Comparison of ENCODE assay signal across 20 cellular contexts in the genomic region with DNA sequence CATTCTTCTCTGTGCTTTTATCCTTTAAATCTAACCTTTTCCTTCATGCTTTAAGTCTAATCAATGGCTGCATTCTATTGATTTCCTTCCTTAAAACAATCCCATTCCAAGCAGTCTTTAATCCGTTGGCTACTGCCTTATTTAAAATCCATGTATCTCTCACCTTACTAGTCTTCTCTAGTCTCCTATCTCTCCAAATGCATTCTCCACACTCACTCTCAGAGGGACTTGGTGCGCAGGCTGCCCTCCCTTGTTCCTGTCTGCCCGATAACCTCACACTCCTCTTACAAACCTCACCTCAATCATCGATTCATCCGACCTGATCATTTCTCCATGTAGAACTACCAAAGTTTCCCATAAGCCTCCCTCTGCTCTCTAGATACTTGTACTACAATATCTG. TPM values are rescaled to one million over a fixed set of nuclear protein-coding genes. Genes with fewer than 3 reads are reported as not detected.
DNase-seq lines count a peak whose midpoint lies in the region; ATAC-seq, FAIRE-seq and TF ChIP-seq lines count a peak whose summit lies in the region.
"Had no signal": no experiment of that assay in that cellular context is flagged by ENCODE, and none has a peak within 500 bp of the region (broad histone marks: within the 10 kb centered on the region; RNA-seq: fewer than 3 reads in every experiment).

No MANE protein-coding gene starts in this region.

- TF ChIP-seq POLR2A in GM12892 (IDR thresholded peaks at IDR 0.05; ENCODE audit: low read depth, low read length): peak; percentile 49

- DNase-seq in activated naive CD4-positive, alpha-beta T cell treated with anti-CD3 and anti-CD28 coated beads, Interleukin-2, amount 50 U/mL, for 16 hours: no peak
- DNase-seq in GM12892 (ENCODE audit: insufficient read length) (no peak), T-helper 17 cell (no peak), chondrocyte (ENCODE audit: low spot score) (no peak), HPDE6-E6E7 (ENCODE audit: extremely low spot score) (no peak), NCI-H1436 treated with DMSO at 0.1 percent for 48 hours (lab: John Stamatoyannopoulos, UW) (no peak)
- DNase-seq: ACHN; C1 segment of cervical spinal cord; CD8-positive, alpha-beta memory T cell; DMS79; KG1; NCI-H1417 treated with DMSO at 0.1 percent for 48 hours; NCI-H1930; NCI-H226; NCI-H524; SHP77 treated with DMSO at 0.1 percent for 48 hours; SK-N-SH had no signal

- H3K27ac Mint-ChIP-seq in activated naive CD4-positive, alpha-beta T cell treated with anti-CD3 and anti-CD28 coated beads, Interleukin-2, amount 50 U/mL, for 24 hours: peak overlapping the region; percentile 54
- H3K27ac Mint-ChIP-seq in T-helper 17 cell (peak overlapping the region; percentile 85), chondrocyte (ENCODE audit: unreplicated experiment) (peak overlapping the region; percentile 19)

- TF ChIP-seq CTCF in chondrocyte (IDR thresholded peaks at IDR 0.05): no peak

- no peaks in the 10 kb centered on the region for H3K4me1 Mint-ChIP-seq in activated naive CD4-positive, alpha-beta T cell treated with anti-CD3 and anti-CD28 coated beads, Interleukin-2, amount 50 U/mL, for 24 hours
- H3K4me1 Mint-ChIP-seq in T-helper 17 cell (peaks cover 9% of the 10 kb centered on the region), chondrocyte (ENCODE audit: low read depth) (peaks cover 15% of the 10 kb centered on the region)
- H3K4me1 Mint-ChIP-seq: CD8-positive, alpha-beta memory T cell had no signal

- H3K9me3 ChIP-seq in T-helper 17 cell (ENCODE audit: control insufficient read depth, low read length, poor library complexity, severe bottlenecking): no peaks in the 10 kb centered on the region
- H3K9me3 ChIP-seq: HAP-1, SK-N-SH had no signal

- peaks cover 23% of the 10 kb centered on the region for H3K36me3 Mint-ChIP-seq in activated naive CD4-positive, alpha-beta T cell treated with anti-CD3 and anti-CD28 coated beads, Interleukin-2, amount 50 U/mL, for 24 hours
- H3K36me3 Mint-ChIP-seq in T-helper 17 cell (ENCODE audit: low read depth) (peaks cover 3% of the 10 kb centered on the region), chondrocyte (ENCODE audit: low read depth) (peaks cover 36% of the 10 kb centered on the region)

- H3K9me3 Mint-ChIP-seq in activated naive CD4-positive, alpha-beta T cell treated with anti-CD3 and anti-CD28 coated beads, Interleukin-2, amount 50 U/mL, for 24 hours: no peaks in the 10 kb centered on the region
- no peaks in the 10 kb centered on the region for H3K9me3 Mint-ChIP-seq in chondrocyte (ENCODE audit: low read depth)
- H3K9me3 Mint-ChIP-seq: CD8-positive, alpha-beta memory T cell had no signal

- H3K4me3 Mint-ChIP-seq in activated naive CD4-positive, alpha-beta T cell treated with anti-CD3 and anti-CD28 coated beads, Interleukin-2, amount 50 U/mL, for 24 hours: no peak overlapping the region
- H3K4me3 Mint-ChIP-seq in T-helper 17 cell: no peak overlapping the region
- no peak overlapping the region for H3K4me3 Mint-ChIP-seq in chondrocyte (ENCODE audit: unreplicated experiment)
- H3K4me3 Mint-ChIP-seq: CD8-positive, alpha-beta memory T cell had no signal

- FAIRE-seq in GM12892 (lab: Jason Lieb, UNC): no peak

- H3K27me3 Mint-ChIP-seq in activated naive CD4-positive, alpha-beta T cell treated with anti-CD3 and anti-CD28 coated beads, Interleukin-2, amount 50 U/mL, for 24 hours: no peaks in the 10 kb centered on the region
- H3K27me3 Mint-ChIP-seq in T-helper 17 cell (no peaks in the 10 kb centered on the region), chondrocyte (ENCODE audit: low read depth) (no peaks in the 10 kb centered on the region)
- H3K27me3 Mint-ChIP-seq: CD8-positive, alpha-beta memory T cell had no signal

- ATAC-seq in T-helper 17 cell (no peak), HG02610 (IDR thresholded peaks at IDR 0.05; ENCODE audit: unreplicated experiment) (no peak)

RNA-seq across cellular contexts. Expression of a gene that starts 23.1 kb away (rescaled TPM):
- polyA plus RNA-seq in GM12892 (2012; ENCODE audit: missing spikeins): 34.1 TPM
- 10 to 100 TPM; 43.4 to 53.8 TPM for total RNA-seq in T-helper 17 cell
- total RNA-seq in chondrocyte: 44.2 to 50.9 TPM (median 44.5 TPM) in 3 replicates

RNA-seq across cellular contexts. Expression of a gene that starts 33.8 kb away (rescaled TPM):
- polyA plus RNA-seq in GM12892 (2012; ENCODE audit: missing spikeins): 34.0 TPM
- 10 to 100 TPM; 72.9 to 82.0 TPM for total RNA-seq in T-helper 17 cell
- 3.2 to 5.4 TPM (median 5.1 TPM) in 3 replicates for total RNA-seq in chondrocyte

Comparison
In these comparisons a context has a peak if more than half of its experiments do, and no peak if none do; other contexts are left out.
1. H3K27ac Mint-ChIP-seq: peak in every context shown above with its lines; median percentile 85 in T-helper 17 cell; 54 in activated naive CD4-positive, alpha-beta T cell treated with anti-CD3 and anti-CD28 coated beads, Interleukin-2, amount 50 U/mL, for 24 hours; 19 in chondrocyte.
2. RNA of a gene that starts 33.8 kb away (total RNA-seq): 72.9 to 82.0 TPM in T-helper 17 cell; 3.2 to 5.4 TPM in chondrocyte; every median in the first group is over 10 times any median in the second.